Comparison of ENCODE assay signal across 8 cellular contexts in the genomic region with DNA sequence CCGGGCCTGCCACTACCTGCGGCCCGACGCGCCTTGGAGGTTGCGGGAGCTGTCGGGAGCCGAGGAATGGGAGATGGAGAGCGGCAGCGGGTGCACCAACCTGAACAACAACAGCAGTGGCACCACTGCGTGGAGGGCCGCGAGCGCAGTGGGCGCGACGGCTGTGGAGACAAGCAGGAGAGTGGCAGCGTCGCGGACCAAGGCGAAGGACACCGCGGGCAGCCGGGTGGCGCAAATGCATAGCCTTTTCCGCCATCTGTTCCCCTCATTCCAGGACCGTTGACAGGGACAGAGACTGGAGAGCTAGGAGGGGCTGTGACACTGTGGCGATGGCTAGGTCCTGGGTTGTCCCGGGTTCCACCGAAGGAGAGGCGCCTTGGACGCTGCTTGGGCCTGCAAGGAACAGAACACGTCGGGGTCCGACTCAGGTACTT. TPM values are rescaled to one million over a fixed set of nuclear protein-coding genes. Genes with fewer than 3 reads are reported as not detected.
DNase-seq lines count a peak whose midpoint lies in the region; ATAC-seq and TF ChIP-seq lines count a peak whose summit lies in the region.

No MANE protein-coding gene starts in this region.

- no peak for TF ChIP-seq CTCF in activated CD8-positive, alpha-beta T cell treated with anti-CD3 and anti-CD28 coated beads for 36 hours (IDR thresholded peaks at IDR 0.05)
- no peak for TF ChIP-seq CTCF in tibial artery (IDR thresholded peaks at IDR 0.05)

- CTCF ChIA-PET in activated CD8-positive, alpha-beta T cell treated with anti-CD3 and anti-CD28 coated beads for 36 hours (lab: Charles Lee), result interaction anchor here (0.7 to 2.7 kb wide), 4 partner anchors 16 to 32 kb away, joined by 3 to 7 read pairs (median 3); partner anchors contain the start of gene RPL39

- intact Hi-C loops in activated CD8-positive, alpha-beta T cell treated with anti-CD3 and anti-CD28 coated beads for 36 hours (cut with micrococcal nuclease), result loop anchor here (10.0 kb wide), 2 partner anchors 65 to 155 kb away; partner anchors contain the start of genes NKRF and SEPTIN6
- intact Hi-C loops in tibial artery (cut with DNase I; ENCODE audit: low total_unique reads), result no loop called here

- H3K27ac Mint-ChIP-seq in activated naive CD8-positive, alpha-beta T cell, result no peak overlapping the region
- H3K27ac Mint-ChIP-seq in activated naive CD8-positive, alpha-beta T cell treated with anti-CD3 and anti-CD28 coated beads for 36 hours, result no peak overlapping the region
- H3K27ac Mint-ChIP-seq in activated CD8-positive, alpha-beta T cell treated with anti-CD3 and anti-CD28 coated beads for 36 hours, result no peak overlapping the region

- no peaks in the 10 kb centered on the region for H3K9me3 Mint-ChIP-seq in activated naive CD8-positive, alpha-beta T cell (ENCODE audit: low read depth)
- no peaks in the 10 kb centered on the region for H3K9me3 Mint-ChIP-seq in activated naive CD8-positive, alpha-beta T cell treated with anti-CD3 and anti-CD28 coated beads for 36 hours
- H3K9me3 Mint-ChIP-seq in activated CD8-positive, alpha-beta T cell treated with anti-CD3 and anti-CD28 coated beads for 36 hours, result no peaks in the 10 kb centered on the region

- H3K4me1 Mint-ChIP-seq in activated naive CD8-positive, alpha-beta T cell (ENCODE audit: low read depth), result peaks cover 44% of the 10 kb centered on the region
- peaks cover 41% of the 10 kb centered on the region for H3K4me1 Mint-ChIP-seq in activated naive CD8-positive, alpha-beta T cell treated with anti-CD3 and anti-CD28 coated beads for 36 hours
- H3K4me1 Mint-ChIP-seq in activated CD8-positive, alpha-beta T cell treated with anti-CD3 and anti-CD28 coated beads for 36 hours (ENCODE audit: low read depth), result peaks cover 39% of the 10 kb centered on the region

- ATAC-seq in activated CD8-positive, alpha-beta T cell treated with anti-CD3 and anti-CD28 coated beads for 36 hours, result no peak
- no peak for ATAC-seq in GM21381 (IDR thresholded peaks at IDR 0.05; ENCODE audit: unreplicated experiment)
- no peak for ATAC-seq in GM21529 (IDR thresholded peaks at IDR 0.05; ENCODE audit: unreplicated experiment)
- no peak for ATAC-seq in GM18909 (IDR thresholded peaks at IDR 0.05; ENCODE audit: poor library complexity, unreplicated experiment)

- no peak for DNase-seq in activated naive CD8-positive, alpha-beta T cell treated with anti-CD3 and anti-CD28 coated beads for 36 hours
- DNase-seq in activated CD8-positive, alpha-beta T cell treated with anti-CD3 and anti-CD28 coated beads for 36 hours, result no peak
- no peak for DNase-seq in tibial artery

- H3K36me3 Mint-ChIP-seq in activated naive CD8-positive, alpha-beta T cell, result no peaks in the 10 kb centered on the region
- H3K36me3 Mint-ChIP-seq in activated naive CD8-positive, alpha-beta T cell treated with anti-CD3 and anti-CD28 coated beads for 36 hours, result no peaks in the 10 kb centered on the region
- no peaks in the 10 kb centered on the region for H3K36me3 Mint-ChIP-seq in activated CD8-positive, alpha-beta T cell treated with anti-CD3 and anti-CD28 coated beads for 36 hours (ENCODE audit: low read depth)

- peaks cover 0 to 4% of the 10 kb centered on the region in 2 donors for H3K27me3 ChIP-seq in tibial artery

- H3K36me3 ChIP-seq in mesodermal cell (ENCODE audit: control insufficient read depth, insufficient read depth, low read length) (no peaks in the 10 kb centered on the region), tibial artery (no peaks in the 10 kb centered on the region)

- H3K9me3 ChIP-seq in mesodermal cell (ENCODE audit: control insufficient read depth, low read length), result no peaks in the 10 kb centered on the region
- H3K9me3 ChIP-seq in tibial artery, result no peaks in the 10 kb centered on the region

- H3K27ac ChIP-seq in mesodermal cell (ENCODE audit: low read depth, low read length, severe bottlenecking) (no peak overlapping the region), tibial artery (no peak overlapping the region)

- H3K27me3 Mint-ChIP-seq in activated naive CD8-positive, alpha-beta T cell, result no peaks in the 10 kb centered on the region
- no peaks in the 10 kb centered on the region for H3K27me3 Mint-ChIP-seq in activated naive CD8-positive, alpha-beta T cell treated with anti-CD3 and anti-CD28 coated beads for 36 hours
- H3K27me3 Mint-ChIP-seq in activated CD8-positive, alpha-beta T cell treated with anti-CD3 and anti-CD28 coated beads for 36 hours, result no peaks in the 10 kb centered on the region

- peaks cover 4% of the 10 kb centered on the region for H3K4me1 ChIP-seq in mesodermal cell (ENCODE audit: control insufficient read depth, insufficient read depth, low read length, poor library complexity, severe bottlenecking)
- peaks cover 0 to 15% (median 7%) of the 10 kb centered on the region in 4 donors for H3K4me1 ChIP-seq in tibial artery

- H3K4me3 ChIP-seq in mesodermal cell (ENCODE audit: extremely low read depth, insufficient read depth, low read length, poor library complexity, severe bottlenecking) (peak overlapping the region; percentile 38), tibial artery (peak overlapping the region; percentile 46 to 56)

- POLR2A ChIA-PET in activated CD8-positive, alpha-beta T cell treated with anti-CD3 and anti-CD28 coated beads for 36 hours (lab: Charles Lee), result interaction anchor here (0.6 to 1.6 kb wide), 4 partner anchors 16 to 226 kb away, joined by 3 read pairs; no protein-coding TSS in a partner anchor

- WGBS in mesodermal cell (ENCODE audit: insufficient coverage in 2 of 2), 2 experiments, result 28 to 46% methylated on average over 9 to 18 of the region's 35 CpGs

- H3K4me3 Mint-ChIP-seq in activated naive CD8-positive, alpha-beta T cell, result peak overlapping the region; percentile 23
- no peak overlapping the region for H3K4me3 Mint-ChIP-seq in activated naive CD8-positive, alpha-beta T cell treated with anti-CD3 and anti-CD28 coated beads for 36 hours
- H3K4me3 Mint-ChIP-seq in activated CD8-positive, alpha-beta T cell treated with anti-CD3 and anti-CD28 coated beads for 36 hours, result peak overlapping the region; percentile 35

RNA-seq across cellular contexts. Expression of gene SOWAHD, which starts 1.0 kb away (rescaled TPM):
- total RNA-seq in activated naive CD8-positive, alpha-beta T cell treated with anti-CD3 and anti-CD28 coated beads for 36 hours, result under 1 TPM; 0.14 to 0.18 TPM
- under 1 TPM in 1 of 2 experiments, not detected in 1; 0.23 TPM for total RNA-seq in activated CD8-positive, alpha-beta T cell treated with anti-CD3 and anti-CD28 coated beads for 36 hours
- not detected for polyA plus RNA-seq in mesodermal cell (2013, experiment 1 of 2)
- polyA plus RNA-seq in mesodermal cell (2013, experiment 2 of 2), result not detected

RNA-seq across cellular contexts. Expression of gene RPL39, which starts 32.1 kb away (rescaled TPM):
- 1,000 to 10,000 TPM; 2,459 to 2,591 TPM for total RNA-seq in activated naive CD8-positive, alpha-beta T cell treated with anti-CD3 and anti-CD28 coated beads for 36 hours
- 1,000 to 10,000 TPM; 2,778 to 2,808 TPM for total RNA-seq in activated CD8-positive, alpha-beta T cell treated with anti-CD3 and anti-CD28 coated beads for 36 hours
- polyA plus RNA-seq in mesodermal cell (2013, experiment 1 of 2), result 2,793 TPM
- polyA plus RNA-seq in mesodermal cell (2013, experiment 2 of 2), result 2,925 TPM
